Comparison of ENCODE assay signal across 8 cellular contexts in genomic region chr6:408599-409102, GRCh38. TPM values are rescaled to one million over a fixed set of nuclear protein-coding genes. Genes with fewer than 3 reads are reported as not detected.
DNase-seq lines count a peak whose midpoint lies in the region; ATAC-seq and TF ChIP-seq lines count a peak whose summit lies in the region.

No MANE protein-coding gene starts in this region.

- no peak overlapping the region for H3K18ac ChIP-seq in trophoblast cell (ENCODE audit: low read length)

- no peak overlapping the region for H2AFZ ChIP-seq in trophoblast cell (ENCODE audit: insufficient read depth, low read length, poor library complexity)

- no CpG with 5 or more reads among the region's 9 CpGs for WGBS in trophoblast cell (ENCODE audit: extremely low coverage, insufficient coverage, insufficient read length)

- no peaks in the 10 kb centered on the region for H3K27me3 ChIP-seq in trophoblast cell (ENCODE audit: insufficient read depth, low read length)

- ATAC-seq in GM21619 (IDR thresholded peaks at IDR 0.05; ENCODE audit: unreplicated experiment) (no peak), GM21367 (IDR thresholded peaks at IDR 0.05; ENCODE audit: unreplicated experiment) (no peak)

- no peaks in the 10 kb centered on the region for H3K79me1 ChIP-seq in trophoblast cell (ENCODE audit: low read length)

- H3K9ac ChIP-seq in trophoblast cell (ENCODE audit: low read length), result no peak overlapping the region

- no peak overlapping the region for H2BK5ac ChIP-seq in trophoblast cell (ENCODE audit: low read depth, low read length, poor library complexity)

- no peak overlapping the region for H3K4ac ChIP-seq in trophoblast cell (ENCODE audit: low read depth, low read length)

- DNase-seq in AG10803 (ENCODE audit: low read depth), result peak; percentile 26
- DNase-seq in SK-MEL-5 (ENCODE audit: low read depth, low spot score), result peak; percentile 84
- DNase-seq in fibroblast of gingiva (ENCODE audit: low read depth), result peak; percentile 41
- DNase-seq in trophoblast cell, result peak; percentile 16 to 23
- DNase-seq in NCI-H345 (lab: John Stamatoyannopoulos, UW), result no peak

- H2AK5ac ChIP-seq in trophoblast cell (ENCODE audit: low read length), result no peak overlapping the region

- no peak overlapping the region for H2BK12ac ChIP-seq in trophoblast cell (ENCODE audit: low read length)

- no peak overlapping the region for H4K12ac ChIP-seq in trophoblast cell (ENCODE audit: low read depth, low read length)

- no peak overlapping the region for H3K4me2 ChIP-seq in trophoblast cell (ENCODE audit: low read length)

- in situ Hi-C loops in SK-MEL-5 (cut with HindIII; ENCODE audit: low pct_unique_long_range_greater_than_20kb, low sequenced_read_pairs), result no loop called here

- no peaks in the 10 kb centered on the region for H3K79me2 ChIP-seq in trophoblast cell (ENCODE audit: control insufficient read depth, insufficient read depth, low read length, poor library complexity)

- peak; percentile 48 for TF ChIP-seq POLR2A in GM18526 (IDR thresholded peaks at IDR 0.05; ENCODE audit: extremely low read depth, insufficient read length)

- no peak overlapping the region for H3K14ac ChIP-seq in trophoblast cell (ENCODE audit: low read length)

- no peak overlapping the region for H3K27ac ChIP-seq in trophoblast cell (ENCODE audit: low read depth, low read length)

- no peak overlapping the region for H4K8ac ChIP-seq in trophoblast cell (ENCODE audit: low read depth, low read length)

- no peak overlapping the region for H4K91ac ChIP-seq in trophoblast cell (ENCODE audit: low read depth, low read length)

- no peak overlapping the region for H3K23ac ChIP-seq in trophoblast cell (ENCODE audit: low read length)

- H3K36me3 ChIP-seq in trophoblast cell (ENCODE audit: control insufficient read depth in 1 of 2, insufficient read depth in 2 of 2, low read length in 2 of 2), result no peaks in the 10 kb centered on the region

- no peaks in the 10 kb centered on the region for H3K4me1 ChIP-seq in trophoblast cell (ENCODE audit: control insufficient read depth in 1 of 2, insufficient read depth in 2 of 2, low read length in 2 of 2)

- H3K4me3 ChIP-seq in AG10803 (ENCODE audit: low read length) (no peak overlapping the region), trophoblast cell (ENCODE audit: low read depth, low read length) (no peak overlapping the region)

- H3K9me3 ChIP-seq in trophoblast cell (ENCODE audit: insufficient read depth, low read depth, low read length), result peaks cover 9% of the 10 kb centered on the region

- peak; percentile 21 for TF ChIP-seq CTCF in AG10803 (conservative IDR thresholded peaks at IDR 0.05; ENCODE audit: low read length)

- H2BK120ac ChIP-seq in trophoblast cell (ENCODE audit: insufficient read depth, low read length, poor library complexity), result no peak overlapping the region

RNA-seq across cellular contexts. Expression of gene IRF4, which starts 17.1 kb away (rescaled TPM):
- total RNA-seq in SK-MEL-5 (2014; rRNA removed; shearing (Covaris generic)), result 69.7 and 76.9 TPM in 2 replicates
- 39.8 and 49.6 TPM in 2 replicates for polyA plus RNA-seq in SK-MEL-5 (2015; cell fraction: cytosol; rRNA removed)
- polyA plus RNA-seq in SK-MEL-5 (2015; cell fraction: nucleus; rRNA removed), result 71.3 and 95.2 TPM in 2 replicates
- polyA plus RNA-seq in trophoblast cell (2013), result 0.44 and 0.53 TPM in 2 replicates
